ENCODE assay signal across 23 cellular contexts in genomic region chr16:2483939-2484897, GRCh38. TPM values are rescaled to one million over a fixed set of nuclear protein-coding genes. Genes with fewer than 3 reads are reported as not detected.
DNase-seq lines count a peak whose midpoint lies in the region; ATAC-seq and TF ChIP-seq lines count a peak whose summit lies in the region.
"Had no signal": no experiment of that assay in that cellular context is flagged by ENCODE, and none has a peak within 500 bp of the region (broad histone marks: within the 10 kb centered on the region; RNA-seq: fewer than 3 reads in every experiment).

No MANE protein-coding gene starts in this region.

- intact Hi-C loops in Caco-2 (cut with micrococcal nuclease; ENCODE audit: unreplicated experiment): no loop called here
- intact Hi-C loops in PC-9 (cut with micrococcal nuclease; ENCODE audit: unreplicated experiment): no loop called here

- H3F3A ChIP-seq in PC-9 (ENCODE audit: insufficient read depth, low read depth): no peaks in the 10 kb centered on the region

- H3K27ac ChIP-seq in skeletal muscle tissue (ENCODE audit: low read depth, low read length) (peak overlapping the region; percentile 85), PC-9 (no peak overlapping the region)

- ATAC-seq in WTC11: no peak
- peak; percentile 20 for ATAC-seq in left lobe of liver
- no peak for ATAC-seq in GM18909 (IDR thresholded peaks at IDR 0.05; ENCODE audit: poor library complexity, unreplicated experiment)
- ATAC-seq: esophagus mucosa had no signal

- H3K4me3 ChIP-seq in skeletal muscle tissue (ENCODE audit: low read length in 3 of 3) (peak overlapping the region in 2 of 3 donors; percentile 29 to 67), Caco-2 (ENCODE audit: low read depth, low read length) (no peak overlapping the region), PC-9 (no peak overlapping the region)
- H3K4me3 ChIP-seq: adrenal gland, left lung had no signal

- H3K27ac Mint-ChIP-seq in activated T-cell treated with anti-CD3 and anti-CD28 coated beads, Interleukin-2, amount 50 U/mL, for 24 hours: peak overlapping the region; percentile 9
- H3K27ac Mint-ChIP-seq in WTC11 (peak overlapping the region; percentile 57), Caco-2 (ENCODE audit: unreplicated experiment) (no peak overlapping the region)
- H3K27ac Mint-ChIP-seq: activated T-helper 2 cell treated with anti-CD3 and anti-CD28 coated beads, Interferon-gamma antibody, Interleukin-2, Interleukin-4, amounts not matched to agents 10 μg/mL and 5 μg/mL and 100 μg/mL, durations not matched to agents 14 hours and 24 hours and 36 hours had no signal

- H3K27me3 ChIP-seq in skeletal muscle tissue (ENCODE audit: control insufficient read depth in 3 of 3, insufficient read depth in 3 of 3, low read length in 3 of 3) (no peaks in the 10 kb centered on the region), Caco-2 (replicated peaks; ENCODE audit: control insufficient read depth, insufficient read depth, low read length) (no peaks in the 10 kb centered on the region), PC-9 (ENCODE audit: insufficient read depth, low read depth) (no peaks in the 10 kb centered on the region)
- H3K27me3 ChIP-seq: adrenal gland, BE2C, left lung, right atrium auricular region, stomach had no signal

- peaks cover 40 to 57% (median 52%) of the 10 kb centered on the region in 3 donors for H3K4me1 ChIP-seq in skeletal muscle tissue (ENCODE audit: control insufficient read depth in 3 of 3, insufficient read depth in 3 of 3, low read length in 3 of 3)
- no peaks in the 10 kb centered on the region for H3K4me1 ChIP-seq in Caco-2
- no peaks in the 10 kb centered on the region for H3K4me1 ChIP-seq in PC-9 (replicated peaks; ENCODE audit: insufficient read depth)
- H3K4me1 ChIP-seq: adrenal gland had no signal

- TF ChIP-seq CTCF in WTC11 (IDR thresholded peaks at IDR 0.05): no peak
- TF ChIP-seq CTCF in Caco-2 (IDR thresholded peaks at IDR 0.05; ENCODE audit: insufficient read depth in 1 of 2, low read depth in 1 of 2, low read length in 1 of 2, severe bottlenecking in 1 of 2, unreplicated experiment in 1 of 2): no peak
- no peak for TF ChIP-seq CTCF in PC-9 (conservative IDR thresholded peaks at IDR 0.05)

- POLR2A ChIA-PET in WTC11 (lab: Charles Lee): interaction anchor here (1.2 kb wide), 1 partner anchor 15 kb away, joined by 3 read pairs; no protein-coding TSS in a partner anchor
- POLR2A ChIA-PET in Caco-2 (lab: Charles Lee): no interaction called here
- POLR2A ChIA-PET in PC-9 (lab: Charles Lee; ENCODE audit: unreplicated experiment): no interaction called here

- H3K4me3 Mint-ChIP-seq in activated T-cell treated with anti-CD3 and anti-CD28 coated beads, Interleukin-2, amount 50 U/mL, for 24 hours: no peak overlapping the region
- H3K4me3 Mint-ChIP-seq in WTC11 (no peak overlapping the region), Caco-2 (ENCODE audit: unreplicated experiment) (no peak overlapping the region)
- H3K4me3 Mint-ChIP-seq: central memory CD8-positive, alpha-beta T cell had no signal

- H3K9ac ChIP-seq in skeletal muscle tissue (ENCODE audit: low read depth in 1 of 3, low read length in 3 of 3): peak overlapping the region; percentile 74 to 83 (median 77)

- CTCF ChIA-PET in WTC11 (lab: Charles Lee) (interaction anchor here (2.4 kb wide), 1 partner anchor 17 kb away, joined by 19 read pairs; no protein-coding TSS in a partner anchor), Caco-2 (lab: Charles Lee) (interaction anchor here (1.6 kb wide), 1 partner anchor 11 kb away, joined by 4 read pairs; no protein-coding TSS in a partner anchor), PC-9 (lab: Charles Lee) (no interaction called here)

- no peaks in the 10 kb centered on the region for H3K9me3 Mint-ChIP-seq in activated T-cell treated with anti-CD3 and anti-CD28 coated beads, Interleukin-2, amount 50 U/mL, for 24 hours
- H3K9me3 Mint-ChIP-seq in WTC11 (no peaks in the 10 kb centered on the region), Caco-2 (ENCODE audit: unreplicated experiment) (no peaks in the 10 kb centered on the region)
- H3K9me3 Mint-ChIP-seq: activated T-helper 2 cell treated with anti-CD3 and anti-CD28 coated beads, Interferon-gamma antibody, Interleukin-2, Interleukin-4, amounts not matched to agents 10 μg/mL and 5 μg/mL and 100 μg/mL, durations not matched to agents 14 hours and 24 hours and 36 hours; central memory CD8-positive, alpha-beta T cell had no signal

- H4K20me1 ChIP-seq in PC-9 (ENCODE audit: insufficient read depth): no peaks in the 10 kb centered on the region

- no peaks in the 10 kb centered on the region for H3K79me2 ChIP-seq in PC-9 (ENCODE audit: low read depth)

- H3K36me3 ChIP-seq in skeletal muscle tissue (ENCODE audit: control insufficient read depth in 3 of 3, insufficient read depth in 3 of 3, low read length in 3 of 3): no peaks in the 10 kb centered on the region
- no peaks in the 10 kb centered on the region for H3K36me3 ChIP-seq in Caco-2 (ENCODE audit: control insufficient read depth, insufficient read depth, low read length)
- H3K36me3 ChIP-seq in PC-9 (ENCODE audit: low read depth): no peaks in the 10 kb centered on the region
- H3K36me3 ChIP-seq: adrenal gland, right atrium auricular region had no signal

- no peak overlapping the region for H3K4me2 ChIP-seq in PC-9

- H3K9me2 ChIP-seq in PC-9 (ENCODE audit: insufficient read depth): no peaks in the 10 kb centered on the region

- H2AFZ ChIP-seq in PC-9: no peak overlapping the region

- DNase-seq in activated T-cell treated with anti-CD3 and anti-CD28 coated beads, Interleukin-2, amount 50 U/mL, for 24 hours: no peak
- DNase-seq in activated T-cell treated with anti-CD3 and anti-CD28 coated beads, Interleukin-2, amount 50 U/mL, for 48 hours: no peak
- DNase-seq in WTC11 (ENCODE audit: low spot score) (no peak), left lobe of liver (ENCODE audit: low spot score) (peak; percentile 45), Caco-2 (no peak), PC-9 (no peak)
- DNase-seq: 8988T; activated CD4-positive, CD25-positive, alpha-beta regulatory T cell treated with anti-CD3 and anti-CD28 coated beads, Interleukin-2, amount 50 U/mL, for 72 hours; adrenal gland; BE2C; effector CD4-positive, alpha-beta T cell; left lung; NCI-H1436 treated with DMSO at 0.1 percent for 48 hours; NCI-H2171 treated with DMSO at 0.1 percent for 48 hours; NCI-H748 treated with DMSO at 0.1 percent for 48 hours; stomach; T1000 had no signal

- BruUV-seq in Caco-2 (replicated peaks; lab: Mats Ljungman, UMichigan) (no TSS peak), PC-9 (replicated peaks; lab: Mats Ljungman, UMichigan) (no TSS peak)

- peaks cover 21% of the 10 kb centered on the region for H3K4me1 Mint-ChIP-seq in activated T-cell treated with anti-CD3 and anti-CD28 coated beads, Interleukin-2, amount 50 U/mL, for 24 hours (ENCODE audit: low read depth)
- 0 out of 2 replicates have a peak, but pooled peaks cover 4% of the 10 kb centered on the region for H3K4me1 Mint-ChIP-seq in WTC11
- peaks cover 17% of the 10 kb centered on the region for H3K4me1 Mint-ChIP-seq in Caco-2 (ENCODE audit: low read depth, unreplicated experiment)

- H3K9me3 ChIP-seq in skeletal muscle tissue (ENCODE audit: control insufficient read depth in 3 of 3, low read length in 3 of 3): no peaks in the 10 kb centered on the region
- no peaks in the 10 kb centered on the region for H3K9me3 ChIP-seq in Caco-2
- H3K9me3 ChIP-seq in PC-9 (ENCODE audit: insufficient read depth, low read depth): no peaks in the 10 kb centered on the region
- H3K9me3 ChIP-seq: adrenal gland, BE2C, left lung, right atrium auricular region, stomach had no signal

- H3K36me3 Mint-ChIP-seq in activated T-cell treated with anti-CD3 and anti-CD28 coated beads, Interleukin-2, amount 50 U/mL, for 24 hours (ENCODE audit: low read depth): peaks cover 2% of the 10 kb centered on the region
- H3K36me3 Mint-ChIP-seq in WTC11: no peaks in the 10 kb centered on the region
- H3K36me3 Mint-ChIP-seq in Caco-2 (ENCODE audit: insufficient read depth, unreplicated experiment): peaks cover 16% of the 10 kb centered on the region

- no peaks in the 10 kb centered on the region for H3K27me3 Mint-ChIP-seq in activated T-cell treated with anti-CD3 and anti-CD28 coated beads, Interleukin-2, amount 50 U/mL, for 24 hours
- H3K27me3 Mint-ChIP-seq in WTC11 (ENCODE audit: low read depth) (no peaks in the 10 kb centered on the region; the same call in 1 of the 2 replicates), Caco-2 (ENCODE audit: insufficient read depth, unreplicated experiment) (no peaks in the 10 kb centered on the region)
- H3K27me3 Mint-ChIP-seq: central memory CD8-positive, alpha-beta T cell had no signal

TF ChIP-seq in WTC11, 78 proteins besides CTCF, POLR2A, EP300 and RAD21 (continues in another document):
- no peak for TF ChIP-seq ZNF423 (CRISPR knock-in tag; IDR thresholded peaks at IDR 0.05)
- TF ChIP-seq ZNF219 (CRISPR knock-in tag; IDR thresholded peaks at IDR 0.05; ENCODE audit: borderline replicate concordance): no peak
- TF ChIP-seq TCF7 (CRISPR knock-in tag; IDR thresholded peaks at IDR 0.05; ENCODE audit: low read depth): no peak
- TF ChIP-seq NR1H2 (CRISPR knock-in tag; IDR thresholded peaks at IDR 0.05): no peak
- no peak for TF ChIP-seq NR2C2 (CRISPR knock-in tag; IDR thresholded peaks at IDR 0.05)
- no peak for TF ChIP-seq NFATC4 (CRISPR knock-in tag; IDR thresholded peaks at IDR 0.05)
- no peak for TF ChIP-seq FOXJ3 (CRISPR knock-in tag; IDR thresholded peaks at IDR 0.05; ENCODE audit: borderline replicate concordance)

RNA-seq across cellular contexts. Expression of gene TBC1D24, which starts 9.3 kb away (rescaled TPM):
- total RNA-seq in WTC11 (2021): 17.3 to 21.0 TPM (median 17.8 TPM) in 3 replicates
- total RNA-seq in left lobe of liver: 32.5 TPM
- total RNA-seq in skeletal muscle tissue: 7.8 TPM
- 20.8 and 22.6 TPM in 2 replicates for total RNA-seq in Caco-2 (2022)
- 30.0 and 34.2 TPM in 2 replicates for total RNA-seq in PC-9 (2021)

RNA-seq across cellular contexts. Expression of gene NTN3, which starts 13.1 kb away (rescaled TPM):
- 0.82 to 0.92 TPM (median 0.89 TPM) in 3 replicates for total RNA-seq in WTC11 (2021)
- 3.6 TPM for total RNA-seq in left lobe of liver
- total RNA-seq in skeletal muscle tissue: 5.2 TPM
- 0.30 and 0.39 TPM in 2 replicates for total RNA-seq in Caco-2 (2022)
- 0.87 and 0.90 TPM in 2 replicates for total RNA-seq in PC-9 (2021)
- total RNA-seq: activated T-helper 2 cell treated with anti-CD3 and anti-CD28 coated beads, Interferon-gamma antibody, Interleukin-2, Interleukin-4, amounts not matched to agents 10 μg/mL and 5 μg/mL and 100 μg/mL, durations not matched to agents 14 hours and 24 hours and 36 hours had no signal

RNA-seq across cellular contexts. Expression of gene TEDC2, which starts 24.3 kb away (rescaled TPM):
- 51.7 to 61.6 TPM (median 51.9 TPM) in 3 replicates for total RNA-seq in WTC11 (2021)
- total RNA-seq in left lobe of liver: 0.63 TPM
- total RNA-seq in skeletal muscle tissue: 2.6 TPM
- total RNA-seq in Caco-2 (2022): 29.0 and 30.6 TPM in 2 replicates
- 26.3 and 28.0 TPM in 2 replicates for total RNA-seq in PC-9 (2021)

RNA-seq across cellular contexts. Expression of gene ATP6V0C, which starts 29.5 kb away (rescaled TPM):
- 193 to 212 TPM (median 193 TPM) in 3 replicates for total RNA-seq in WTC11 (2021)
- total RNA-seq in left lobe of liver: 87.0 TPM
- total RNA-seq in skeletal muscle tissue: 12.0 TPM
- 200 and 204 TPM in 2 replicates for total RNA-seq in Caco-2 (2022)
- 205 and 249 TPM in 2 replicates for total RNA-seq in PC-9 (2021)

RNA-seq across cellular contexts. Expression of gene AMDHD2, which starts 36.0 kb away (rescaled TPM):
- total RNA-seq in WTC11 (2021) (60.1 to 70.9 TPM (median 60.3 TPM) in 3 replicates), left lobe of liver (22.2 TPM), skeletal muscle tissue (7.3 TPM), Caco-2 (2022) (62.3 and 67.2 TPM in 2 replicates), PC-9 (2021) (47.9 and 61.5 TPM in 2 replicates)

Comparison
In these comparisons a context has a peak if more than half of its experiments do, and no peak if none do; other contexts are left out.
1. H3K4me3 ChIP-seq: peak in skeletal muscle tissue (2 of 3); none in Caco-2 (single experiment) and PC-9 (single experiment).